10 cellular contexts compared by ENCODE assay signal in the genomic region with DNA sequence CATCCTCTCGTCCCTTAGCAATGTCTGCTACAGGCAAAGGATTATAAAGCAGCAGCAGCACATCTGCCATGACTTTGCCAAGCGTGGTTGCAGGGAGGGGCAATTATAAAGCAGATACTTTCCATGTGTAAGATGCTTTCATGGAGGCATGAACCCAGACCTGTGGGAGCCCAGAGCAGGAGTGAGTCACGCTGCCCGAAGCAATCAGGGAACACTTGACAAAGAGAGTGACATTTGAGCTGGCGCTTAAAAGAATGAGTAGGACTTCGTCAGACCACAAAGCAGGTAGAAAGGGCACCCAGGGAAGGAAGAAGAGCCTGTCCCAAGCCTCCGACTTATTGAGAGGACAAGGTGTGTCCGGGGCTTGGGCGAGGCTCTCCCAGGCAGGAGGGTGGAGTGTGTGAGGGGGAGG.
DNase-seq lines count a peak whose midpoint lies in the region; FAIRE-seq and TF ChIP-seq lines count a peak whose summit lies in the region.
"Had no signal": no experiment of that assay in that cellular context is flagged by ENCODE, and none has a peak within 500 bp of the region (broad histone marks: within the 10 kb centered on the region; RNA-seq: fewer than 3 reads in every experiment).

No MANE protein-coding gene starts in this region.

- in situ Hi-C loops in brain microvascular endothelial cell (cut with HindIII; ENCODE audit: low pct_ligation_motif_present, low sequenced_read_pairs) = no loop called here

- DNase-seq in DMS79 (lab: John Stamatoyannopoulos, UW) = peak; percentile 42
- DNase-seq in HT1080 (ENCODE audit: low read depth) = peak; percentile 50
- DNase-seq in SW480 (ENCODE audit: low spot score) = peak; percentile 86
- DNase-seq in kidney epithelial cell (ENCODE audit: low read depth) = peak; percentile 34
- no peak for DNase-seq in NOMO-1 treated with dmso at 0.1 percent for 144 hours (lab: John Stamatoyannopoulos, UW; ENCODE audit: unreplicated experiment)
- DNase-seq in GM12892 (ENCODE audit: insufficient read length) = no peak
- DNase-seq in brain microvascular endothelial cell = no peak
- DNase-seq: GF-D8, H9, NCI-H1694 had no signal

- no peak overlapping the region for H3K27ac ChIP-seq in brain microvascular endothelial cell

- peaks cover 2% of the 10 kb centered on the region for H3K36me3 ChIP-seq in kidney epithelial cell (ENCODE audit: control insufficient read depth, insufficient read depth, low read length)
- peaks cover 93% of the 10 kb centered on the region for H3K36me3 ChIP-seq in brain microvascular endothelial cell (replicated peaks)

- TF ChIP-seq CTCF in kidney epithelial cell (IDR thresholded peaks at IDR 0.05; ENCODE audit: insufficient read depth, low read length, poor library complexity, severe bottlenecking) (no peak), brain microvascular endothelial cell (IDR thresholded peaks at IDR 0.05; ENCODE audit: low read depth, low read length, missing control alignments) (no peak)

- H3K4me3 ChIP-seq in kidney epithelial cell (ENCODE audit: low read depth, low read length) = no peak overlapping the region
- H3K4me3 ChIP-seq in brain microvascular endothelial cell (ENCODE audit: low read depth, low read length) = no peak overlapping the region

- no peak for TF ChIP-seq POLR2A in GM12892 (IDR thresholded peaks at IDR 0.05; ENCODE audit: low read depth, low read length)

- no peak for FAIRE-seq in GM12892 (lab: Jason Lieb, UNC)

- H3K27me3 ChIP-seq in kidney epithelial cell (ENCODE audit: control insufficient read depth, insufficient read depth, low read length) (no peaks in the 10 kb centered on the region), brain microvascular endothelial cell (replicated peaks) (no peaks in the 10 kb centered on the region)

Comparison
In these comparisons a context has a peak if more than half of its experiments do, and no peak if none do; other contexts are left out.
1. DNase-seq: peak in DMS79 (single experiment), HT1080 (single experiment), SW480 (single experiment) and kidney epithelial cell (single experiment); none in NOMO-1 treated with dmso at 0.1 percent for 144 hours (single experiment), GM12892 (single experiment) and brain microvascular endothelial cell (single experiment).